In the genomic region with DNA sequence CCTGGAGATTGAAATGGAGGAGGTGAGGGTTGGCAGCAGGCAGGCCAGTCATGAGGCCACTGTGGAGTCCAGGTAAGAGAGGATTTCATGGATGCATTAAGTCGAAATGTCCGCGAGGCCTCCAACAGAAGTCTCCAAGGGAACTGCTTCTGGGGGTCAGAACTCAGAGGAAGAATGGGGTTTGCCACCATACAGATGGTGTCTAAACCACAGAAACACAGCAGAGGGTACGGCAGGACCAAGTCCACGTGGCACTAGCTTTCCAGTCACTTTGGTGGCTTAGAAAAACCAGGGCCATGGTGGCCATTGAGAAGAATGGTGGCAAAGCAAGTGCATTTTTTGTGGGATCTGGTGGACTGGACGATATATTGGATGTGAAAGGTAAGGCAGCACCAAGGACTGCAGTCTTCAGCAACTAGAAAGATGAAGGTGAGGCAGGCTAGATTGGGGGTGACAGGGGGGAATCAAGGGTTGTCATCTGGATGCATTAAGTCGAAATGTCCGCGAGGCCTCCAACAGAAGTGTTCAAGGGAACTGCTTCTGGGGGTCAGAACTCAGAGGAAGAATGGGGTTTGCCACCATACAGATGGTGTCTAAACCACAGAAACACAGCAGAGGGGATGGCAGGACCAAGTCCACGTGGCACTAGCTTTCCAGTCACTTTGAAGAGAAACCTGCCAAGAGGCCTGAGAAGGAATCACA, we compare ENCODE assay signal across 1 cellular context.
TF ChIP-seq lines count a peak whose summit lies in the region.

No MANE protein-coding gene starts in this region.

TF ChIP-seq in SK-N-SH treated with all-trans-retinoic acid at 6 μM for 48 hours, 23 proteins besides CTCF, POLR2A, EP300 and RAD21 (continued from another document):
- TF ChIP-seq, protein P1, sequence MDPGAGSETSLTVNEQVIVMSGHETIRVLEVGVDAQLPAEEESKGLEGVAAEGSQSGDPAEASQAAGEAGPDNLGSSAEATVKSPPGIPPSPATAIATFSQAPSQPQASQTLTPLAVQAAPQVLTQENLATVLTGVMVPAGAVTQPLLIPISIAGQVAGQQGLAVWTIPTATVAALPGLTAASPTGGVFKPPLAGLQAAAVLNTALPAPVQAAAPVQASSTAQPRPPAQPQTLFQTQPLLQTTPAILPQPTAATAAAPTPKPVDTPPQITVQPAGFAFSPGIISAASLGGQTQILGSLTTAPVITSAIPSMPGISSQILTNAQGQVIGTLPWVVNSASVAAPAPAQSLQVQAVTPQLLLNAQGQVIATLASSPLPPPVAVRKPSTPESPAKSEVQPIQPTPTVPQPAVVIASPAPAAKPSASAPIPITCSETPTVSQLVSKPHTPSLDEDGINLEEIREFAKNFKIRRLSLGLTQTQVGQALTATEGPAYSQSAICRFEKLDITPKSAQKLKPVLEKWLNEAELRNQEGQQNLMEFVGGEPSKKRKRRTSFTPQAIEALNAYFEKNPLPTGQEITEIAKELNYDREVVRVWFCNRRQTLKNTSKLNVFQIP (CRISPR knock-in tag; IDR thresholded peaks at IDR 0.05; ENCODE audit: borderline replicate concordance, low read depth), result no peak
- TF ChIP-seq ZFP30 (CRISPR knock-in tag; IDR thresholded peaks at IDR 0.05) (no peak), BACH2 (CRISPR knock-in tag; IDR thresholded peaks at IDR 0.05; ENCODE audit: borderline replicate concordance) (no peak), ZFP3 (CRISPR knock-in tag; IDR thresholded peaks at IDR 0.05) (no peak), ARNTL (CRISPR knock-in tag; IDR thresholded peaks at IDR 0.05; ENCODE audit: borderline replicate concordance, low read depth) (no peak), CSDC2 (CRISPR knock-in tag; IDR thresholded peaks at IDR 0.05) (no peak), ZNF70 (CRISPR knock-in tag; IDR thresholded peaks at IDR 0.05) (no peak), ESRRG (CRISPR knock-in tag; IDR thresholded peaks at IDR 0.05) (no peak), ZC3H10 (CRISPR knock-in tag; IDR thresholded peaks at IDR 0.05) (no peak), OSR1 (CRISPR knock-in tag; IDR thresholded peaks at IDR 0.05) (no peak), ZNF8 (CRISPR knock-in tag; IDR thresholded peaks at IDR 0.05) (no peak), PPARA (CRISPR knock-in tag; IDR thresholded peaks at IDR 0.05; ENCODE audit: borderline replicate concordance) (no peak), TCF4 (CRISPR knock-in tag; IDR thresholded peaks at IDR 0.05; ENCODE audit: borderline replicate concordance) (no peak), ZNF565 (CRISPR knock-in tag; conservative IDR thresholded peaks at IDR 0.05; ENCODE audit: low read depth) (no peak), GLIS3 (CRISPR knock-in tag; IDR thresholded peaks at IDR 0.05) (no peak)
- TF ChIP-seq, protein P2, sequence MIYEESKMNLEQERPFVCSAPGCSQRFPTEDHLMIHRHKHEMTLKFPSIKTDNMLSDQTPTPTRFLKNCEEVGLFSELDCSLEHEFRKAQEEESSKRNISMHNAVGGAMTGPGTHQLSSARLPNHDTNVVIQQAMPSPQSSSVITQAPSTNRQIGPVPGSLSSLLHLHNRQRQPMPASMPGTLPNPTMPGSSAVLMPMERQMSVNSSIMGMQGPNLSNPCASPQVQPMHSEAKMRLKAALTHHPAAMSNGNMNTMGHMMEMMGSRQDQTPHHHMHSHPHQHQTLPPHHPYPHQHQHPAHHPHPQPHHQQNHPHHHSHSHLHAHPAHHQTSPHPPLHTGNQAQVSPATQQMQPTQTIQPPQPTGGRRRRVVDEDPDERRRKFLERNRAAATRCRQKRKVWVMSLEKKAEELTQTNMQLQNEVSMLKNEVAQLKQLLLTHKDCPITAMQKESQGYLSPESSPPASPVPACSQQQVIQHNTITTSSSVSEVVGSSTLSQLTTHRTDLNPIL (CRISPR knock-in tag; IDR thresholded peaks at IDR 0.05; ENCODE audit: low read depth), result no peak
- TF ChIP-seq, protein P3, sequence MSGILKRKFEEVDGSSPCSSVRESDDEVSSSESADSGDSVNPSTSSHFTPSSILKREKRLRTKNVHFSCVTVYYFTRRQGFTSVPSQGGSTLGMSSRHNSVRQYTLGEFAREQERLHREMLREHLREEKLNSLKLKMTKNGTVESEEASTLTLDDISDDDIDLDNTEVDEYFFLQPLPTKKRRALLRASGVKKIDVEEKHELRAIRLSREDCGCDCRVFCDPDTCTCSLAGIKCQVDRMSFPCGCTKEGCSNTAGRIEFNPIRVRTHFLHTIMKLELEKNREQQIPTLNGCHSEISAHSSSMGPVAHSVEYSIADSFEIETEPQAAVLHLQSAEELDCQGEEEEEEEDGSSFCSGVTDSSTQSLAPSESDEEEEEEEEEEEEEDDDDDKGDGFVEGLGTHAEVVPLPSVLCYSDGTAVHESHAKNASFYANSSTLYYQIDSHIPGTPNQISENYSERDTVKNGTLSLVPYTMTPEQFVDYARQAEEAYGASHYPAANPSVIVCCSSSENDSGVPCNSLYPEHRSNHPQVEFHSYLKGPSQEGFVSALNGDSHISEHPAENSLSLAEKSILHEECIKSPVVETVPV (CRISPR knock-in tag; IDR thresholded peaks at IDR 0.05), result no peak
